Comparison of ENCODE assay signal across 26 cellular contexts in the genomic region with DNA sequence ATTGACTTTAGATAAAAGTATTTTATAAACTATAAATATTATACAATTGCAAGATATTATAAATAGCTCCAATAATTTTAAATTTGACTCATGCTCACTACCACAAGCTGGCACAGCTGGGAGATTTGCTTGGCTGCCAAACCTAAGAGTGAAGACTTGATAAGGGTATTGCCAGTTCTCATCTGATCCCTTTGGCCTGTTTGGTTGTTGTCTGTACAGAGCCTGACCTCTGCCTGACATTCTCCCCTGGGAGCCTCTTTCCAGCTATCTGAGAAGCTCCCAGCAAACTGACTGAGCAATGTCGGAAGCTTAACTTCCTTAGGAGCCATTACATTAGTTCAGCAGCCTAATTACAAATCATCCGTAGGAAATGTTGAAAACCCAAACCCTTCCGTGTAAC. TPM values are rescaled to one million over a fixed set of nuclear protein-coding genes. Genes with fewer than 3 reads are reported as not detected.
DNase-seq lines count a peak whose midpoint lies in the region; ATAC-seq and TF ChIP-seq lines count a peak whose summit lies in the region.
"Had no signal": no experiment of that assay in that cellular context is flagged by ENCODE, and none has a peak within 500 bp of the region (broad histone marks: within the 10 kb centered on the region; RNA-seq: fewer than 3 reads in every experiment).

No MANE protein-coding gene starts in this region.

- H3K4me3 Mint-ChIP-seq in T-helper 2 cell treated with Interferon-gamma antibody and Interleukin-4, amounts not matched to agents 5 μg/mL and 100 μg/mL, for 36 hours = no peak overlapping the region
- H3K4me3 Mint-ChIP-seq: activated CD4-positive, alpha-beta T cell treated with anti-CD3 and anti-CD28 coated beads for 36 hours; CD4-positive, CD25-positive, alpha-beta regulatory T cell; stimulated activated naive B cell treated with anti-CD40 and anti-IgM and Interleukin-4, amounts not matched to agents 10 μg/mL and 1 μg/mL and 100 μg/mL, for 72 hours; T-helper 1 cell treated with Interleukin-12 subunit alpha and Interleukin-12 subunit beta and Interleukin-4 antibody, amounts not matched to agents 30 μg/mL and 1 μg/mL, for 36 hours had no signal

- BruUV-seq in mammary epithelial cell (replicated peaks; lab: Mats Ljungman, UMichigan) = no TSS peak

- H3K27me3 ChIP-seq in trophoblast cell (ENCODE audit: insufficient read depth, low read length) (no peaks in the 10 kb centered on the region), mammary epithelial cell (ENCODE audit: insufficient read depth, low read length) (no peaks in the 10 kb centered on the region)
- H3K27me3 ChIP-seq: vagina had no signal

- H3K4me2 ChIP-seq in trophoblast cell (ENCODE audit: low read length) = no peak overlapping the region
- no peak overlapping the region for H3K4me2 ChIP-seq in mammary epithelial cell (ENCODE audit: insufficient read depth, low read depth, low read length)

- no peak overlapping the region for H3K14ac ChIP-seq in trophoblast cell (ENCODE audit: low read length)

- H2BK5ac ChIP-seq in trophoblast cell (ENCODE audit: low read depth, low read length, poor library complexity) = peak overlapping the region; percentile 58

- in situ Hi-C loops in mammary epithelial cell (cut with MboI; ENCODE audit: low sequenced_read_pairs in 2 of 2) = loop anchor here (25.0 kb wide), 1 partner anchor 217 kb away; no protein-coding TSS in a partner anchor

- dilution Hi-C loops in mammary epithelial cell (cut with HindIII; ENCODE audit: low sequenced_read_pairs) = no loop called here

- no peaks in the 10 kb centered on the region for H3K9me3 Mint-ChIP-seq in T-helper 2 cell treated with Interferon-gamma antibody and Interleukin-4, amounts not matched to agents 5 μg/mL and 100 μg/mL, for 36 hours
- H3K9me3 Mint-ChIP-seq: stimulated activated naive B cell treated with anti-CD40 and anti-IgM and Interleukin-4, amounts not matched to agents 10 μg/mL and 1 μg/mL and 100 μg/mL, for 72 hours; T-helper 1 cell treated with Interleukin-12 subunit alpha and Interleukin-12 subunit beta and Interleukin-4 antibody, amounts not matched to agents 30 μg/mL and 1 μg/mL, for 36 hours had no signal

- no peak overlapping the region for H2AFZ ChIP-seq in trophoblast cell (ENCODE audit: insufficient read depth, low read length, poor library complexity)
- H2AFZ ChIP-seq in mammary epithelial cell (ENCODE audit: low read depth, low read length) = no peak overlapping the region

- H2AK5ac ChIP-seq in trophoblast cell (ENCODE audit: low read length) = no peak overlapping the region

- peak overlapping the region; percentile 79 for H2BK120ac ChIP-seq in trophoblast cell (ENCODE audit: insufficient read depth, low read length, poor library complexity)

- H2BK12ac ChIP-seq in trophoblast cell (ENCODE audit: low read length) = peak overlapping the region; percentile 67

- H3K9ac ChIP-seq in trophoblast cell (ENCODE audit: low read length) (no peak overlapping the region), mammary epithelial cell (ENCODE audit: insufficient read depth, low read length) (no peak overlapping the region)

- H3K9me3 ChIP-seq in trophoblast cell (ENCODE audit: insufficient read depth, low read depth, low read length) (no peaks in the 10 kb centered on the region), mammary epithelial cell (replicated peaks; ENCODE audit: insufficient read depth, low read length) (no peaks in the 10 kb centered on the region)
- H3K9me3 ChIP-seq: lower lobe of right lung, vagina had no signal

- peaks cover 39% of the 10 kb centered on the region for H3K79me1 ChIP-seq in trophoblast cell (ENCODE audit: low read length)

- CTCF ChIA-PET in mammary epithelial cell (lab: Charles Lee; ENCODE audit: low non-redundant PET) = no interaction called here

- ATAC-seq in left ventricle myocardium superior = peak; percentile 91
- ATAC-seq: activated CD4-positive, alpha-beta T cell treated with anti-CD3 and anti-CD28 coated beads for 36 hours; esophagus mucosa; lower lobe of right lung; stimulated activated naive B cell treated with anti-CD40 and anti-IgM and Interleukin-4, amounts not matched to agents 10 μg/mL and 1 μg/mL and 100 μg/mL, for 72 hours had no signal

- WGBS in trophoblast cell (ENCODE audit: extremely low coverage, insufficient coverage, insufficient read length) = no CpG with 5 or more reads among the region's 3 CpGs
- WGBS in mammary epithelial cell (ENCODE audit: low coverage, missing lambda C conversion rate) = 94% methylated on average over 3 of the region's 3 CpGs

- no peak overlapping the region for H4K8ac ChIP-seq in trophoblast cell (ENCODE audit: low read depth, low read length)

- H3K36me3 ChIP-seq in trophoblast cell (ENCODE audit: control insufficient read depth in 1 of 2, insufficient read depth in 2 of 2, low read length in 2 of 2) (no peaks in the 10 kb centered on the region), mammary epithelial cell (ENCODE audit: insufficient read depth, low read length) (no peaks in the 10 kb centered on the region)
- H3K36me3 ChIP-seq: lower lobe of right lung, vagina had no signal

- H3K4ac ChIP-seq in trophoblast cell (ENCODE audit: low read depth, low read length) = no peak overlapping the region

- H3K18ac ChIP-seq in trophoblast cell (ENCODE audit: low read length) = no peak overlapping the region

- no peaks in the 10 kb centered on the region for H3K36me3 Mint-ChIP-seq in T-helper 2 cell treated with Interferon-gamma antibody and Interleukin-4, amounts not matched to agents 5 μg/mL and 100 μg/mL, for 36 hours (ENCODE audit: low read depth)
- H3K36me3 Mint-ChIP-seq: CD4-positive, CD25-positive, alpha-beta regulatory T cell; stimulated activated naive B cell treated with anti-CD40 and anti-IgM and Interleukin-4, amounts not matched to agents 10 μg/mL and 1 μg/mL and 100 μg/mL, for 72 hours had no signal

- H3K4me1 Mint-ChIP-seq in T-helper 2 cell treated with Interferon-gamma antibody and Interleukin-4, amounts not matched to agents 5 μg/mL and 100 μg/mL, for 36 hours (ENCODE audit: low read depth) = no peaks in the 10 kb centered on the region
- H3K4me1 Mint-ChIP-seq: activated CD4-positive, alpha-beta T cell treated with anti-CD3 and anti-CD28 coated beads for 36 hours; CD4-positive, CD25-positive, alpha-beta regulatory T cell; stimulated activated naive B cell treated with anti-CD40 and anti-IgM and Interleukin-4, amounts not matched to agents 10 μg/mL and 1 μg/mL and 100 μg/mL, for 72 hours had no signal

- no peak overlapping the region for H4K12ac ChIP-seq in trophoblast cell (ENCODE audit: low read depth, low read length)

- peak overlapping the region; percentile 91 for H4K91ac ChIP-seq in trophoblast cell (ENCODE audit: low read depth, low read length)

- H3K79me2 ChIP-seq in trophoblast cell (ENCODE audit: control insufficient read depth, insufficient read depth, low read length, poor library complexity) (peaks cover 2% of the 10 kb centered on the region), mammary epithelial cell (ENCODE audit: insufficient read depth, low read length) (no peaks in the 10 kb centered on the region)

- peak overlapping the region; percentile 74 for H3K27ac ChIP-seq in trophoblast cell (ENCODE audit: low read depth, low read length)
- no peak overlapping the region for H3K27ac ChIP-seq in mammary epithelial cell (ENCODE audit: insufficient read depth, low read depth, low read length)
- H3K27ac ChIP-seq: coronary artery, lower lobe of right lung, vagina had no signal

- H3K4me3 ChIP-seq in trophoblast cell (ENCODE audit: low read depth, low read length) (no peak overlapping the region), mammary epithelial cell (replicated peaks in 1 of 3; ENCODE audit: insufficient read depth in 1 of 3, low read depth in 2 of 3, low read length in 3 of 3) (no peak overlapping the region)
- H3K4me3 ChIP-seq: coronary artery, lower lobe of right lung, vagina had no signal

- H3K27me3 Mint-ChIP-seq in T-helper 2 cell treated with Interferon-gamma antibody and Interleukin-4, amounts not matched to agents 5 μg/mL and 100 μg/mL, for 36 hours (ENCODE audit: low read depth) = peaks cover 26% of the 10 kb centered on the region

- TF ChIP-seq CTCF in mammary epithelial cell (conservative IDR thresholded peaks at IDR 0.05 in 1 of 2, IDR thresholded peaks at IDR 0.05 in 1 of 2; ENCODE audit: extremely low read depth in 1 of 2, insufficient read depth in 1 of 2, low read depth in 1 of 2, low read length in 2 of 2) = no peak

- intact Hi-C loops in left ventricle myocardium superior (cut with micrococcal nuclease) = no loop called here
- intact Hi-C loops in mammary epithelial cell (cut with micrococcal nuclease) = no loop called here

- no peak overlapping the region for H3K23ac ChIP-seq in trophoblast cell (ENCODE audit: low read length)

- peaks cover 22 to 24% of the 10 kb centered on the region in 2 experiments for H3K4me1 ChIP-seq in trophoblast cell (ENCODE audit: control insufficient read depth in 1 of 2, insufficient read depth in 2 of 2, low read length in 2 of 2)
- H3K4me1 ChIP-seq in mammary epithelial cell (ENCODE audit: insufficient read depth, low read length) = peaks cover 28% of the 10 kb centered on the region

- H3K27ac Mint-ChIP-seq in T-helper 2 cell treated with Interferon-gamma antibody and Interleukin-4, amounts not matched to agents 5 μg/mL and 100 μg/mL, for 36 hours = no peak overlapping the region
- H3K27ac Mint-ChIP-seq: activated CD4-positive, alpha-beta T cell treated with anti-CD3 and anti-CD28 coated beads for 36 hours; stimulated activated naive B cell treated with anti-CD40 and anti-IgM and Interleukin-4, amounts not matched to agents 10 μg/mL and 1 μg/mL and 100 μg/mL, for 72 hours; T-helper 1 cell treated with Interleukin-12 subunit alpha and Interleukin-12 subunit beta and Interleukin-4 antibody, amounts not matched to agents 30 μg/mL and 1 μg/mL, for 36 hours had no signal

- H4K20me1 ChIP-seq in mammary epithelial cell (ENCODE audit: insufficient read depth, low read length) = no peaks in the 10 kb centered on the region

- DNase-seq in LHCN-M2 (ENCODE audit: low read depth) = peak; percentile 79
- DNase-seq in SK-N-DZ (ENCODE audit: low spot score) = peak; percentile 69
- DNase-seq in left ventricle myocardium superior = peak; percentile 67
- no peak for DNase-seq in trophoblast cell
- DNase-seq in amniotic stem cell (lab: John Stamatoyannopoulos, UW) = no peak
- DNase-seq in mammary epithelial cell = no peak
- DNase-seq in T-helper 2 cell treated with Interferon-gamma antibody and Interleukin-4, amounts not matched to agents 5 μg/mL and 100 μg/mL, for 36 hours (ENCODE audit: low spot score) = no peak
- DNase-seq: activated CD4-positive, alpha-beta T cell treated with anti-CD3 and anti-CD28 coated beads for 36 hours; activated gamma-delta T cell treated with Interleukin-2 at 50 U/mL for 16 hours; CD4-positive, CD25-positive, alpha-beta regulatory T cell; EL; foreskin melanocyte; H7; hypothalamus; lower lobe of right lung; NCI-H2029; NCI-H510A; stimulated activated CD4-positive, alpha-beta T cell treated with anti-CD3 and anti-CD28 coated beads, Interleukin-4, amount 100 ng/mL, for 1 hour; stimulated activated naive B cell treated with anti-CD40 and anti-IgM and Interleukin-4, amounts not matched to agents 10 μg/mL and 1 μg/mL and 100 μg/mL, for 72 hours had no signal

RNA-seq across cellular contexts. Expression of gene LMOD2, which starts 10.2 kb away (rescaled TPM):
- total RNA-seq in LHCN-M2 (2014; rRNA removed) = not detected in 2 replicates
- not detected for polyA plus RNA-seq in LHCN-M2 (2012)
- not detected in 2 replicates for polyA plus RNA-seq in SK-N-DZ (2014; cell fraction: cytosol; rRNA removed)
- polyA plus RNA-seq in SK-N-DZ (2014; cell fraction: nucleus; rRNA removed) = not detected in 2 replicates
- 431 TPM for total RNA-seq in left ventricle myocardium superior
- polyA plus RNA-seq in trophoblast cell (2013) = 0.87 and 1.1 TPM in 2 replicates
- total RNA-seq in mammary epithelial cell = not detected
- polyA plus RNA-seq in mammary epithelial cell = not detected
- polyA minus RNA-seq in mammary epithelial cell = not detected
- total RNA-seq: activated CD4-positive, alpha-beta T cell treated with anti-CD3 and anti-CD28 coated beads for 36 hours; CD4-positive, CD25-positive, alpha-beta regulatory T cell; esophagus mucosa; H7; lower lobe of right lung; mucosa of gallbladder; SK-MEL-5; temporal lobe; vagina had no signal

RNA-seq across cellular contexts. Expression of gene ASB15, which starts 43.9 kb away (rescaled TPM):
- not detected in 2 replicates for total RNA-seq in LHCN-M2 (2014; rRNA removed)
- not detected for polyA plus RNA-seq in LHCN-M2 (2012)
- 0.01 TPM in 1 of 2 replicates, not detected in the other for polyA plus RNA-seq in SK-N-DZ (2014; cell fraction: cytosol; rRNA removed)
- 0.07 and 0.76 TPM in 2 replicates for polyA plus RNA-seq in SK-N-DZ (2014; cell fraction: nucleus; rRNA removed)
- 96.2 TPM for total RNA-seq in left ventricle myocardium superior
- polyA plus RNA-seq in trophoblast cell (2013) = 0.01 TPM in 1 of 2 replicates, not detected in the other
- total RNA-seq in mammary epithelial cell = not detected
- not detected for polyA plus RNA-seq in mammary epithelial cell
- not detected for polyA minus RNA-seq in mammary epithelial cell
- total RNA-seq: activated CD4-positive, alpha-beta T cell treated with anti-CD3 and anti-CD28 coated beads for 36 hours; CD4-positive, CD25-positive, alpha-beta regulatory T cell; esophagus mucosa; H7; lower lobe of right lung; mucosa of gallbladder; SK-MEL-5; temporal lobe; vagina had no signal

Comparison
In these comparisons a context has a peak if more than half of its experiments do, and no peak if none do; other contexts are left out.
1. DNase-seq: peak in LHCN-M2 (single experiment), SK-N-DZ (single experiment) and left ventricle myocardium superior (single experiment); none in trophoblast cell (0 of 2), amniotic stem cell (single experiment), mammary epithelial cell (single experiment) and T-helper 2 cell treated with Interferon-gamma antibody and Interleukin-4, amounts not matched to agents 5 μg/mL and 100 μg/mL, for 36 hours (single experiment).
2. RNA of gene LMOD2, which starts 10.2 kb away (total RNA-seq): 431 TPM in left ventricle myocardium superior (single experiment); not detected in LHCN-M2 and not detected in mammary epithelial cell; every median in the first group is over 100 times any median in the second.
3. RNA of gene ASB15, which starts 43.9 kb away (total RNA-seq): 96.2 TPM in left ventricle myocardium superior (single experiment); not detected in LHCN-M2 and not detected in mammary epithelial cell; every median in the first group is over 10 times any median in the second.